ENCODE assay signal across 8 cellular contexts in genomic region chr20:53608456-53609413, GRCh38. TPM values are rescaled to one million over a fixed set of nuclear protein-coding genes. Genes with fewer than 3 reads are reported as not detected.
A peak's percentile ranks its signal among the peaks of the same experiment; 100 is the strongest.
DNase-seq lines count a peak whose midpoint lies in the region; ATAC-seq and TF ChIP-seq lines count a peak whose summit lies in the region.

No MANE protein-coding gene starts in this region.

- peaks cover 10% of the 10 kb centered on the region; the same call in 1 of the 2 replicates for H3K9me3 ChIP-seq in BLaER1
- H3K9me3 ChIP-seq in breast epithelium, result no peaks in the 10 kb centered on the region
- no peaks in the 10 kb centered on the region for H3K9me3 ChIP-seq in mucosa of descending colon

- peak overlapping the region; percentile 60 for H3K4me3 ChIP-seq in BLaER1
- no peak overlapping the region for H3K4me3 ChIP-seq in breast epithelium
- H3K4me3 ChIP-seq in mucosa of descending colon, result no peak overlapping the region

- ATAC-seq in mucosa of descending colon (peak; percentile 63), HG02759 (IDR thresholded peaks at IDR 0.05; ENCODE audit: unreplicated experiment) (no peak)
- ATAC-seq in activated CD4-positive, CD25-positive, alpha-beta regulatory T cell treated with anti-CD3 and anti-CD28 coated beads, Interleukin-2, amount 50 U/mL, for 24 hours, result no peak

- H3K36me3 ChIP-seq in BLaER1 (no peaks in the 10 kb centered on the region), breast epithelium (no peaks in the 10 kb centered on the region), mucosa of descending colon (ENCODE audit: low read depth) (no peaks in the 10 kb centered on the region)

- H3K27me3 ChIP-seq in BLaER1, result no peaks in the 10 kb centered on the region
- no peaks in the 10 kb centered on the region for H3K27me3 ChIP-seq in breast epithelium

- peak overlapping the region; percentile 76 for H3K9ac ChIP-seq in BLaER1

- peak; percentile 60 for DNase-seq in MV-4-11 (lab: John Stamatoyannopoulos, UW)
- DNase-seq in breast epithelium (ENCODE audit: low spot score in 2 of 2), result peak in 1 of 2 donors; percentile 19
- peak in 2 of 3 donors; percentile 60 to 76 for DNase-seq in mucosa of descending colon
- DNase-seq in amygdala (lab: John Stamatoyannopoulos, UW), result no peak
- DNase-seq in NCI-H1694 treated with DMSO at 0.1 percent for 48 hours (lab: John Stamatoyannopoulos, UW), result no peak

- no peaks in the 10 kb centered on the region for H4K20me1 ChIP-seq in BLaER1

- intact Hi-C loops in breast epithelium (cut with DNase I; ENCODE audit: low total_unique reads), result no loop called here
- intact Hi-C loops in mucosa of descending colon (cut with DNase I, micrococcal nuclease), result no loop called here

- peak overlapping the region; percentile 90 for H3K27ac ChIP-seq in BLaER1
- peak overlapping the region; percentile 25 to 50 for H3K27ac ChIP-seq in breast epithelium

- no peak for TF ChIP-seq POLR2A in breast epithelium (IDR thresholded peaks at IDR 0.05)

- H3K4me1 ChIP-seq in BLaER1 (peaks cover 38% of the 10 kb centered on the region), breast epithelium (peaks cover 0 to 3% of the 10 kb centered on the region in 2 donors), mucosa of descending colon (ENCODE audit: low read depth) (peaks cover 13% of the 10 kb centered on the region)

- peak overlapping the region; percentile 74 for H3K4me2 ChIP-seq in BLaER1

- TF ChIP-seq CTCF in breast epithelium (IDR thresholded peaks at IDR 0.05), result no peak
- no peak for TF ChIP-seq CTCF in mucosa of descending colon (IDR thresholded peaks at IDR 0.05)

RNA-seq across cellular contexts. Expression of gene ZNF217, which starts 15.1 kb away (rescaled TPM):
- 10 to 100 TPM; 22.4 to 54.7 (median 48.3) TPM for total RNA-seq in breast epithelium
- total RNA-seq in mucosa of descending colon, result 10 to 100 TPM; 38.9 to 79.8 (median 78.2) TPM

Comparison
In these comparisons a context has a peak if more than half of its experiments do, and no peak if none do; other contexts are left out.
1. DNase-seq: peak in MV-4-11 (single experiment) and mucosa of descending colon (2 of 3); none in amygdala (0 of 56) and NCI-H1694 treated with DMSO at 0.1 percent for 48 hours (single experiment).